In genomic region chr1:2335721-2336475, GRCh38 we compare ENCODE assay signal across 1 cellular context.
TF ChIP-seq lines count a peak whose summit lies in the region.

No MANE protein-coding gene starts in this region.

TF ChIP-seq in SK-N-SH, 30 proteins besides CTCF, POLR2A, EP300 and RAD21 (continued from another document):
- TF ChIP-seq ZBTB33 (IDR thresholded peaks at IDR 0.05; ENCODE audit: borderline replicate concordance, low read depth), result no peak
- TF ChIP-seq REST (IDR thresholded peaks at IDR 0.05; ENCODE audit: low read depth, low read length), result no peak
TF ChIP-seq in SK-N-SH: peak in this region for 0.
